ENCODE assay signal across 23 cellular contexts in genomic region chr12:2693980-2694379, GRCh38.
"Had no signal": no experiment of that assay in that cellular context is flagged by ENCODE, and none has a peak within 500 bp of the region (broad histone marks: within the 10 kb centered on the region; RNA-seq: fewer than 3 reads in every experiment).

No MANE protein-coding gene starts in this region.

- H3K27me3 ChIP-seq: ascending aorta, ovary, tibial artery had no signal

- H3K36me3 ChIP-seq: adrenal gland, cardiac muscle cell, esophagus squamous epithelium, ovary, suprapubic skin had no signal

- H3K9me3 ChIP-seq: adrenal gland, ascending aorta, esophagus squamous epithelium, suprapubic skin, tibial artery had no signal

- H3K9me3 Mint-ChIP-seq: activated naive CD8-positive, alpha-beta T cell treated with anti-CD3 and anti-CD28 coated beads for 36 hours; activated T-cell treated with anti-CD3 and anti-CD28 coated beads, Interleukin-2, amount 50 U/mL, for 72 hours; T-helper 2 cell treated with Interferon-gamma antibody and Interleukin-4, amounts not matched to agents 5 μg/mL and 100 μg/mL, for 36 hours had no signal

- ATAC-seq: activated CD4-positive, alpha-beta T cell treated with anti-CD3 and anti-CD28 coated beads for 36 hours; activated CD8-positive, alpha-beta memory T cell treated with anti-CD3 and anti-CD28 coated beads, Interleukin-2, amount 10 ng/mL, durations not matched to agents 7 days and 5 days; activated CD8-positive, alpha-beta T cell treated with anti-CD3 and anti-CD28 coated beads, Interleukin-2, amount 10 ng/mL, durations not matched to agents 7 days and 5 days; activated T-cell treated with anti-CD3 and anti-CD28 coated beads, Interleukin-2, amount 50 U/mL, for 72 hours had no signal

- DNase-seq: activated CD4-positive, CD25-positive, alpha-beta regulatory T cell; activated naive CD4-positive, alpha-beta T cell; activated naive CD8-positive, alpha-beta T cell treated with anti-CD3 and anti-CD28 coated beads for 36 hours; activated T-cell treated with anti-CD3 and anti-CD28 coated beads, Interleukin-2, amount 50 U/mL, for 72 hours; adrenal gland; esophagus squamous epithelium; mammary epithelial cell; naive B cell; ovary; stimulated activated CD4-positive, alpha-beta T cell treated with anti-CD3 and anti-CD28 coated beads, Interleukin-1b, Interleukin-23, amount 100 ng/mL, for 48 hours; tibial artery had no signal

- H3K36me3 Mint-ChIP-seq: activated CD8-positive, alpha-beta memory T cell treated with anti-CD3 and anti-CD28 coated beads, Interleukin-2, amount 10 ng/mL, durations not matched to agents 7 days and 5 days; activated naive CD8-positive, alpha-beta T cell treated with anti-CD3 and anti-CD28 coated beads for 36 hours; naive B cell had no signal

- H3K27ac Mint-ChIP-seq: activated CD4-positive, alpha-beta T cell treated with anti-CD3 and anti-CD28 coated beads for 36 hours; activated CD8-positive, alpha-beta memory T cell treated with anti-CD3 and anti-CD28 coated beads, Interleukin-2, amount 10 ng/mL, durations not matched to agents 7 days and 5 days; activated T-cell treated with anti-CD3 and anti-CD28 coated beads, Interleukin-2, amount 50 U/mL, for 72 hours; brain; endodermal cell; progenitor cell of endocrine pancreas had no signal

- H3K27ac ChIP-seq: adrenal gland, ascending aorta, cardiac muscle cell, coronary artery, esophagus squamous epithelium, ovary, suprapubic skin, tibial artery had no signal

- H3K4me3 Mint-ChIP-seq: activated CD8-positive, alpha-beta memory T cell treated with anti-CD3 and anti-CD28 coated beads, Interleukin-2, amount 10 ng/mL, durations not matched to agents 7 days and 5 days; activated naive CD8-positive, alpha-beta T cell treated with anti-CD3 and anti-CD28 coated beads for 36 hours; brain; endodermal cell had no signal

- H3K4me3 ChIP-seq: adrenal gland, ascending aorta, cardiac muscle cell, coronary artery, esophagus squamous epithelium, ovary, smooth muscle cell, suprapubic skin, tibial artery had no signal

- H3K4me1 ChIP-seq: ascending aorta, tibial artery had no signal
